35 cellular contexts compared by ENCODE assay signal in genomic region chr7:70512719-70513118, GRCh38.
DNase-seq lines count a peak whose midpoint lies in the region; ATAC-seq and TF ChIP-seq lines count a peak whose summit lies in the region.
"Had no signal": no experiment of that assay in that cellular context is flagged by ENCODE, and none has a peak within 500 bp of the region (broad histone marks: within the 10 kb centered on the region; RNA-seq: fewer than 3 reads in every experiment).

No MANE protein-coding gene starts in this region.

- H3K27ac ChIP-seq in CD8-positive, alpha-beta T cell (ENCODE audit: low read depth, low read length): no peak overlapping the region
- H3K27ac ChIP-seq: 22Rv1, esophagus muscularis mucosa, neural progenitor cell, PC-9, right atrium auricular region, suprapubic skin, upper lobe of right lung, VCaP had no signal

- peak; percentile 24 for DNase-seq in NCI-H1436 (lab: John Stamatoyannopoulos, UW)
- DNase-seq in NCI-H1436 treated with DMSO at 0.1 percent for 48 hours (lab: John Stamatoyannopoulos, UW): no peak
- DNase-seq in NCI-H2081 treated with DMSO at 0.1 percent for 48 hours (lab: John Stamatoyannopoulos, UW): peak; percentile 60
- peak; percentile 35 for DNase-seq in NCI-H774 (lab: John Stamatoyannopoulos, UW)
- no peak for DNase-seq in CD8-positive, alpha-beta T cell
- DNase-seq in posterior vena cava (ENCODE audit: low spot score): no peak
- DNase-seq: activated CD4-positive, alpha-beta T cell treated with anti-CD3 and anti-CD28 coated beads for 48 hours; activated naive CD4-positive, alpha-beta T cell treated with anti-CD3 and anti-CD28 coated beads, Interleukin-2, amount 50 U/mL, for 16 hours; C1 segment of cervical spinal cord; COR-L47; dermis blood vessel endothelial cell; foreskin fibroblast; GF-D8; GOT3; head of caudate nucleus; islet precursor cell; left ventricle myocardium superior; PC-9; Right ventricle myocardium superior; stimulated activated CD4-positive, alpha-beta T cell treated with anti-CD3 and anti-CD28 coated beads, Interleukin-1b, Interleukin-23, amount 100 ng/mL, for 48 hours; stimulated activated naive CD4-positive, alpha-beta T cell treated with Interleukin-2 at 50 U/mL for 16 hours; upper lobe of right lung had no signal

- peaks cover 4% of the 10 kb centered on the region for H3K9me3 Mint-ChIP-seq in nephron
- peaks cover 2% of the 10 kb centered on the region for H3K9me3 Mint-ChIP-seq in CD8-positive, alpha-beta T cell
- H3K9me3 Mint-ChIP-seq: IgD-negative memory B cell; T-helper 2 cell treated with Interferon-gamma antibody and Interleukin-4, amounts not matched to agents 5 μg/mL and 100 μg/mL, for 36 hours had no signal

- H3K4me1 ChIP-seq in CD8-positive, alpha-beta T cell (ENCODE audit: insufficient read depth, low read length): no peaks in the 10 kb centered on the region
- H3K4me1 ChIP-seq: esophagus muscularis mucosa, neural progenitor cell, right atrium auricular region, suprapubic skin, upper lobe of right lung had no signal

- intact Hi-C loops in CD8-positive, alpha-beta T cell (cut with DNase I, micrococcal nuclease): no loop called here
- intact Hi-C loops in posterior vena cava (cut with DNase I): no loop called here

- H3K9me3 ChIP-seq in CD8-positive, alpha-beta T cell (ENCODE audit: low read length): no peaks in the 10 kb centered on the region
- H3K9me3 ChIP-seq: esophagus muscularis mucosa, right atrium auricular region, suprapubic skin, upper lobe of right lung had no signal

- no peaks in the 10 kb centered on the region for H3K36me3 ChIP-seq in CD8-positive, alpha-beta T cell (ENCODE audit: insufficient read depth, low read length)
- H3K36me3 ChIP-seq: esophagus muscularis mucosa, neural progenitor cell, right atrium auricular region, suprapubic skin, upper lobe of right lung had no signal

- H3K27me3 ChIP-seq in CD8-positive, alpha-beta T cell (ENCODE audit: insufficient read depth, low read length): no peaks in the 10 kb centered on the region
- H3K27me3 ChIP-seq: esophagus muscularis mucosa, neural progenitor cell, right atrium auricular region, suprapubic skin, upper lobe of right lung had no signal

- no peak for TF ChIP-seq CTCF in nephron (IDR thresholded peaks at IDR 0.05; ENCODE audit: unreplicated experiment in 3 of 3)
- TF ChIP-seq CTCF in CD8-positive, alpha-beta T cell (IDR thresholded peaks at IDR 0.05): no peak

- H3K36me3 Mint-ChIP-seq in nephron (ENCODE audit: low read depth): no peaks in the 10 kb centered on the region
- no peaks in the 10 kb centered on the region for H3K36me3 Mint-ChIP-seq in CD8-positive, alpha-beta T cell
- H3K36me3 Mint-ChIP-seq: neural progenitor cell had no signal

- no peak overlapping the region for H3K4me3 Mint-ChIP-seq in nephron
- H3K4me3 Mint-ChIP-seq in CD8-positive, alpha-beta T cell: no peak overlapping the region
- H3K4me3 Mint-ChIP-seq: activated T-helper 17 cell treated with anti-CD3 and anti-CD28 coated beads, Interleukin-2, amount 50 U/mL, for 72 hours; brain; IgD-negative memory B cell; neural progenitor cell; T-helper 2 cell treated with Interferon-gamma antibody and Interleukin-4, amounts not matched to agents 5 μg/mL and 100 μg/mL, for 36 hours had no signal

- POLR2A ChIA-PET in CD8-positive, alpha-beta T cell (lab: Charles Lee): no interaction called here

- peaks cover 17% of the 10 kb centered on the region for H3K4me1 Mint-ChIP-seq in nephron
- H3K4me1 Mint-ChIP-seq in CD8-positive, alpha-beta T cell (ENCODE audit: low read depth): no peaks in the 10 kb centered on the region
- H3K4me1 Mint-ChIP-seq: activated T-helper 17 cell treated with anti-CD3 and anti-CD28 coated beads, Interleukin-2, amount 50 U/mL, for 72 hours; IgD-negative memory B cell had no signal

- peaks cover 7% of the 10 kb centered on the region for H3K27me3 Mint-ChIP-seq in nephron (ENCODE audit: low read depth)
- peaks cover 3% of the 10 kb centered on the region for H3K27me3 Mint-ChIP-seq in CD8-positive, alpha-beta T cell (ENCODE audit: low read depth)
- H3K27me3 Mint-ChIP-seq: activated T-helper 17 cell treated with anti-CD3 and anti-CD28 coated beads, Interleukin-2, amount 50 U/mL, for 72 hours; brain; IgD-negative memory B cell had no signal

- CTCF ChIA-PET in CD8-positive, alpha-beta T cell (lab: Charles Lee): no interaction called here

- no peak for ATAC-seq in CD8-positive, alpha-beta T cell
- no peak for ATAC-seq in HG03095 (IDR thresholded peaks at IDR 0.05; ENCODE audit: unreplicated experiment)
- ATAC-seq: activated T-helper 17 cell treated with anti-CD3 and anti-CD28 coated beads, Interleukin-2, amount 50 U/mL, for 72 hours; left ventricle myocardium superior had no signal

- H3K27ac Mint-ChIP-seq in nephron: peak overlapping the region; percentile 32 to 92 (median 45)
- H3K27ac Mint-ChIP-seq in CD8-positive, alpha-beta T cell: no peak overlapping the region
- H3K27ac Mint-ChIP-seq: activated T-helper 17 cell treated with anti-CD3 and anti-CD28 coated beads, Interleukin-2, amount 50 U/mL, for 72 hours; IgD-negative memory B cell; neural progenitor cell; T-helper 2 cell treated with Interferon-gamma antibody and Interleukin-4, amounts not matched to agents 5 μg/mL and 100 μg/mL, for 36 hours had no signal

- H3K4me3 ChIP-seq in CD8-positive, alpha-beta T cell (ENCODE audit: low read depth, low read length): no peak overlapping the region
- H3K4me3 ChIP-seq: esophagus muscularis mucosa, neural progenitor cell, PC-9, right atrium auricular region, smooth muscle cell, suprapubic skin, upper lobe of right lung had no signal

Comparison
In these comparisons a context has a peak if more than half of its experiments do, and no peak if none do; other contexts are left out.
1. DNase-seq: peak in NCI-H1436 (single experiment), NCI-H2081 treated with DMSO at 0.1 percent for 48 hours (single experiment) and NCI-H774 (single experiment); none in NCI-H1436 treated with DMSO at 0.1 percent for 48 hours (single experiment), CD8-positive, alpha-beta T cell (0 of 7) and posterior vena cava (single experiment).